8 cellular contexts compared by ENCODE assay signal in the genomic region with DNA sequence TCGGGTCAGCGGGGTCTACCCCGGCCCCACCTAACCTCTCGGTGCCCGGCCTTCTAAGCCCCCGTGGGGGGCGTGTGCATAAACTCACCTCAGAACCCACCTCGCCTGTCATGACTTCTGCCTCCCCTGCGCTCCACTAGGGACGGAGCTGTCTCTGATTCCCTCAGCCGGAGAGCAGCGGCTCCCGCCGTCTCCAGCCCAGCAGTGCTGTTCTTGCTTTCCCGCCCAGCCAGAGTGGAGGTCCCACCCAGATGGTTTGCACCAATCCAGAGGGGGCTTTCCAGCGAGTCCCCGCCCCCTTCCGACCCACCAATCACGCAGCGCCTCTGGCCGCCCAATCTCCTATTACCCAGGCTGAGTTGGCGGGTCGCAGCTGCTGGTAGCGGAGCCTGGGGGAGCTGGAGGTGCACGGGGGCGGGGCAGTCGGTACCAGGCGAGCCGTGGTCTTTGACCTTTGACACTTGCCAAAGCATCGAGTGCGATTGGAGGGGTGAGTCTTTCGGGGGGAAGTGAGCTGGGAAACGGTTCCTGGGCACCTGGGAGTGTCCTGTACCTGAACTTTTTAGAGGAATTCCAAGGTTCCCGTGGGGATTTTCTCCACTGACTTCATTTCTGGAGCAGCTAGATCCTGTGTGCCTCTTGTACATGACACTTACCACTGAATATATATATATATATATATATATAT. TPM values are rescaled to one million over a fixed set of nuclear protein-coding genes. Genes with fewer than 3 reads are reported as not detected.
A peak's percentile ranks its signal among the peaks of the same experiment; 100 is the strongest.
DNase-seq lines count a peak whose midpoint lies in the region; ATAC-seq and TF ChIP-seq lines count a peak whose summit lies in the region.

Gene CLSPN (minus strand): TSS at position 220 of the 688 bp plus-strand sequence. CDS start 108 bp downstream, at position 112.

- TF ChIP-seq CTCF in fibroblast of the aortic adventitia (IDR thresholded peaks at IDR 0.05; ENCODE audit: insufficient read depth, low read length) = no peak
- no peak for TF ChIP-seq CTCF in nephron progenitor cell (IDR thresholded peaks at IDR 0.05)

- H3K4me3 Mint-ChIP-seq in nephron progenitor cell = peak within 1 kb of the TSS; percentile 99
- H3K4me3 Mint-ChIP-seq in stimulated activated naive CD8-positive, alpha-beta T cell treated with anti-CD3 and anti-CD28 coated beads, Interleukin-15, amount 100 ng/mL, for 72 hours = peak within 1 kb of the TSS; percentile 96

- H3K27ac Mint-ChIP-seq in nephron progenitor cell = peak within 1 kb of the TSS; percentile 99
- peak within 1 kb of the TSS; percentile 98 for H3K27ac Mint-ChIP-seq in stimulated activated naive CD8-positive, alpha-beta T cell treated with anti-CD3 and anti-CD28 coated beads, Interleukin-15, amount 100 ng/mL, for 72 hours

- peaks cover 18% of the 10 kb centered on the region for H3K27me3 Mint-ChIP-seq in nephron progenitor cell (ENCODE audit: low read depth, poor library complexity)
- no peaks in the 10 kb centered on the region for H3K27me3 Mint-ChIP-seq in stimulated activated naive CD8-positive, alpha-beta T cell treated with anti-CD3 and anti-CD28 coated beads, Interleukin-15, amount 100 ng/mL, for 72 hours

- no peaks in the 10 kb centered on the region for H3K27me3 ChIP-seq in H7 (ENCODE audit: control insufficient read depth, insufficient read depth, low read length)

- H3K9me3 Mint-ChIP-seq in nephron progenitor cell = no peaks in the 10 kb centered on the region
- no peaks in the 10 kb centered on the region for H3K9me3 Mint-ChIP-seq in stimulated activated naive CD8-positive, alpha-beta T cell treated with anti-CD3 and anti-CD28 coated beads, Interleukin-15, amount 100 ng/mL, for 72 hours

- no peaks in the 10 kb centered on the region for H3K36me3 Mint-ChIP-seq in nephron progenitor cell (ENCODE audit: low read depth)

- H3K36me3 ChIP-seq in H7 (replicated peaks; ENCODE audit: control insufficient read depth, insufficient read depth, low read length) = peaks cover 1% of the 10 kb centered on the region; the same call in 1 of the 2 replicates

- ATAC-seq in stimulated activated naive CD8-positive, alpha-beta T cell treated with anti-CD3 and anti-CD28 coated beads, Interleukin-15, amount 100 ng/mL, for 72 hours = peak; percentile 97

- H3K4me3 ChIP-seq in H7 (ENCODE audit: insufficient read depth, low read depth, low read length) = peak within 1 kb of the TSS; percentile 92
- peak within 1 kb of the TSS; percentile 83 for H3K4me3 ChIP-seq in fibroblast of the aortic adventitia (ENCODE audit: low read depth, low read length)

- H3K4me1 Mint-ChIP-seq in nephron progenitor cell = peaks cover 14% of the 10 kb centered on the region
- H3K4me1 Mint-ChIP-seq in stimulated activated naive CD8-positive, alpha-beta T cell treated with anti-CD3 and anti-CD28 coated beads, Interleukin-15, amount 100 ng/mL, for 72 hours = peaks cover 16% of the 10 kb centered on the region

- DNase-seq in ELF-1 (ENCODE audit: low read depth, low spot score) (peak; percentile 99), H7 (peak; percentile 99), M059J (ENCODE audit: low read depth) (peak; percentile 96), SHP77 (lab: John Stamatoyannopoulos, UW) (peak; percentile 96), fibroblast of the aortic adventitia (ENCODE audit: low read depth) (peak; percentile 92), nephron progenitor cell (peak; percentile 98)
- DNase-seq in activated effector memory CD4-positive, alpha-beta T cell treated with Interleukin-2 at 50 U/mL for 16 hours = peak; percentile 90
- DNase-seq in stimulated activated naive CD8-positive, alpha-beta T cell treated with anti-CD3 and anti-CD28 coated beads, Interleukin-15, amount 100 ng/mL, for 72 hours = peak; percentile 97 to 98

RNA-seq across cellular contexts. Expression of gene CLSPN, which starts in this region (rescaled TPM):
- total RNA-seq in H7 (2014; rRNA removed; shearing (Covaris generic)) = 39.6 and 53.4 TPM in 2 replicates
- 10.9 and 33.4 TPM in 2 replicates for total RNA-seq in M059J (2014; rRNA removed; shearing (Covaris generic))
- total RNA-seq in fibroblast of the aortic adventitia (ENCODE audit: low replicate concordance) = 1.7 and 40.8 TPM in 2 replicates

Comparison
In these comparisons a context has a peak if more than half of its experiments do, and no peak if none do; other contexts are left out.
1. Peak in every context shown above with its lines: DNase-seq, ATAC-seq and H3K4me3 ChIP-seq.